Comparison of ENCODE assay signal across 1 cellular context in the genomic region with DNA sequence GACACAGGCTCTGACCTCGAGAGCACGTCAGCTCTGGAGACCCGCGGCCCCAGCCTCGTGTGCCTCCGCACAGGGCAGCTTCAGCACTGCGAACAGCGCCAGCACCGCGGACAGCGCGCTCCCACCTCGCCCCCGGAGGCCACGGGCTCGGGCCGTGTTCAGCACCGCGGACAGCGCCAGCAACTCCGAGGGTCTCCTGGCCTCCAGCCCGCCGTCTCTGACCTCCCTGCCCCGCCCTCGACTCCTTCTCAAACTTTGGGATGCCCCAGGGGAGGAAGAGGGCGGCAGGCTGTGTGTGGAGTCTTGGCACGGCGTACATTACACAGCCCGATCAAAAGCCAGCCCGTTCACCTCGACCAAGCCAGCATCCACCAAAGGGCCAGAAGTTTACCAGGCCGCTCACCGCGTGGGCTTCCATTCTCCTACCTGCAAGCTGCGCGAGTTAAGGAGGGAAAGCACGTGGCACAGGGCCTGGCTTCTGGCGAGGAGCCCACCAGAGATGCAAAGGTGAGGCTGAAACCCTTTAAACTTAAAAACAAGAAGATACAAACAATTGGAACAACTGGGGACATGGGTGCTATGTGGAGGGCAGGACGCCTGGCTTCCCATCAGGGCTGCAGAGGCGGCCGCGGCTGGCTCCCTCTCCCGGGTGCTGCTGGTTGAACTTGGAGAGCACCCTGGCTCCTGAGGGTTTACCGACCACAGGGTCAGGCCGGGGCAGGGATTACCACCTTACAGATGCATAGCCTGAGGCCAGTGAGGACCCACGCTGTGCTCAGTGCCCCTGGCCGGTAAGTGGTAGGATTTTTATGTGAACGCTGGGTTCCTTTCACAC.
TF ChIP-seq lines count a peak whose summit lies in the region.

No MANE protein-coding gene starts in this region.

TF ChIP-seq in HepG2, 621 proteins besides CTCF, POLR2A, EP300 and RAD21 (continued from another document and continues in another):
- TF ChIP-seq, protein P1, sequence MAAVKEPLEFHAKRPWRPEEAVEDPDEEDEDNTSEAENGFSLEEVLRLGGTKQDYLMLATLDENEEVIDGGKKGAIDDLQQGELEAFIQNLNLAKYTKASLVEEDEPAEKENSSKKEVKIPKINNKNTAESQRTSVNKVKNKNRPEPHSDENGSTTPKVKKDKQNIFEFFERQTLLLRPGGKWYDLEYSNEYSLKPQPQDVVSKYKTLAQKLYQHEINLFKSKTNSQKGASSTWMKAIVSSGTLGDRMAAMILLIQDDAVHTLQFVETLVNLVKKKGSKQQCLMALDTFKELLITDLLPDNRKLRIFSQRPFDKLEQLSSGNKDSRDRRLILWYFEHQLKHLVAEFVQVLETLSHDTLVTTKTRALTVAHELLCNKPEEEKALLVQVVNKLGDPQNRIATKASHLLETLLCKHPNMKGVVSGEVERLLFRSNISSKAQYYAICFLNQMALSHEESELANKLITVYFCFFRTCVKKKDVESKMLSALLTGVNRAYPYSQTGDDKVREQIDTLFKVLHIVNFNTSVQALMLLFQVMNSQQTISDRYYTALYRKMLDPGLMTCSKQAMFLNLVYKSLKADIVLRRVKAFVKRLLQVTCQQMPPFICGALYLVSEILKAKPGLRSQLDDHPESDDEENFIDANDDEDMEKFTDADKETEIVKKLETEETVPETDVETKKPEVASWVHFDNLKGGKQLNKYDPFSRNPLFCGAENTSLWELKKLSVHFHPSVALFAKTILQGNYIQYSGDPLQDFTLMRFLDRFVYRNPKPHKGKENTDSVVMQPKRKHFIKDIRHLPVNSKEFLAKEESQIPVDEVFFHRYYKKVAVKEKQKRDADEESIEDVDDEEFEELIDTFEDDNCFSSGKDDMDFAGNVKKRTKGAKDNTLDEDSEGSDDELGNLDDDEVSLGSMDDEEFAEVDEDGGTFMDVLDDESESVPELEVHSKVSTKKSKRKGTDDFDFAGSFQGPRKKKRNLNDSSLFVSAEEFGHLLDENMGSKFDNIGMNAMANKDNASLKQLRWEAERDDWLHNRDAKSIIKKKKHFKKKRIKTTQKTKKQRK (IDR thresholded peaks at IDR 0.05; ENCODE audit: low read length), result no peak
- TF ChIP-seq EED (CRISPR knock-in tag; IDR thresholded peaks at IDR 0.05) (peak; percentile 100), STAT5B (CRISPR knock-in tag; IDR thresholded peaks at IDR 0.05) (peak; percentile 100), ZNF891 (CRISPR knock-in tag; IDR thresholded peaks at IDR 0.05) (peak; percentile 100), MED1 (CRISPR knock-in tag; IDR thresholded peaks at IDR 0.05) (peak; percentile 96), ZMYM3 (CRISPR knock-in tag; IDR thresholded peaks at IDR 0.05) (peak; percentile 89), ZNF616 (CRISPR knock-in tag; IDR thresholded peaks at IDR 0.05; ENCODE audit: low read depth) (peak; percentile 99), SATB2 (CRISPR knock-in tag; IDR thresholded peaks at IDR 0.05) (peak; percentile 100), NR2F1 (CRISPR knock-in tag; IDR thresholded peaks at IDR 0.05) (peak; percentile 23 to 90; a peak in 2 of 4 replicates), ZNF777 (CRISPR knock-in tag; IDR thresholded peaks at IDR 0.05) (peak; percentile 97), GTF2F1 (IDR thresholded peaks at IDR 0.05; ENCODE audit: low read length) (no peak), ZNF605 (CRISPR knock-in tag; IDR thresholded peaks at IDR 0.05) (peak; percentile 100), ZNF652 (CRISPR knock-in tag; IDR thresholded peaks at IDR 0.05; ENCODE audit: borderline replicate concordance, low read depth) (peak; percentile 71), ZNF256 (CRISPR knock-in tag; conservative IDR thresholded peaks at IDR 0.05) (peak; percentile 100), ZMYM4 (CRISPR knock-in tag; IDR thresholded peaks at IDR 0.05) (peak; percentile 99), ZBTB14 (CRISPR knock-in tag; IDR thresholded peaks at IDR 0.05) (peak; percentile 87), MXI1 (IDR thresholded peaks at IDR 0.05; ENCODE audit: borderline replicate concordance, low read depth, low read length) (peak; percentile 92; the same call in 2 of the 3 replicates), LCORL (IDR thresholded peaks at IDR 0.05) (no peak), LCORL (CRISPR knock-in tag; IDR thresholded peaks at IDR 0.05) (peak; percentile 98), ZBTB39 (CRISPR knock-in tag; IDR thresholded peaks at IDR 0.05) (peak; percentile 100), ZNF775 (CRISPR knock-in tag; IDR thresholded peaks at IDR 0.05; ENCODE audit: borderline replicate concordance) (peak; percentile 99), MBD4 (IDR thresholded peaks at IDR 0.05; ENCODE audit: borderline replicate concordance, low read length) (no peak), BCL3 (CRISPR knock-in tag; IDR thresholded peaks at IDR 0.05) (peak; percentile 100), RFX5 (IDR thresholded peaks at IDR 0.05; ENCODE audit: low read depth, low read length) (no peak), HOXA3 (CRISPR knock-in tag; IDR thresholded peaks at IDR 0.05) (peak; percentile 98)
- TF ChIP-seq, protein P2, sequence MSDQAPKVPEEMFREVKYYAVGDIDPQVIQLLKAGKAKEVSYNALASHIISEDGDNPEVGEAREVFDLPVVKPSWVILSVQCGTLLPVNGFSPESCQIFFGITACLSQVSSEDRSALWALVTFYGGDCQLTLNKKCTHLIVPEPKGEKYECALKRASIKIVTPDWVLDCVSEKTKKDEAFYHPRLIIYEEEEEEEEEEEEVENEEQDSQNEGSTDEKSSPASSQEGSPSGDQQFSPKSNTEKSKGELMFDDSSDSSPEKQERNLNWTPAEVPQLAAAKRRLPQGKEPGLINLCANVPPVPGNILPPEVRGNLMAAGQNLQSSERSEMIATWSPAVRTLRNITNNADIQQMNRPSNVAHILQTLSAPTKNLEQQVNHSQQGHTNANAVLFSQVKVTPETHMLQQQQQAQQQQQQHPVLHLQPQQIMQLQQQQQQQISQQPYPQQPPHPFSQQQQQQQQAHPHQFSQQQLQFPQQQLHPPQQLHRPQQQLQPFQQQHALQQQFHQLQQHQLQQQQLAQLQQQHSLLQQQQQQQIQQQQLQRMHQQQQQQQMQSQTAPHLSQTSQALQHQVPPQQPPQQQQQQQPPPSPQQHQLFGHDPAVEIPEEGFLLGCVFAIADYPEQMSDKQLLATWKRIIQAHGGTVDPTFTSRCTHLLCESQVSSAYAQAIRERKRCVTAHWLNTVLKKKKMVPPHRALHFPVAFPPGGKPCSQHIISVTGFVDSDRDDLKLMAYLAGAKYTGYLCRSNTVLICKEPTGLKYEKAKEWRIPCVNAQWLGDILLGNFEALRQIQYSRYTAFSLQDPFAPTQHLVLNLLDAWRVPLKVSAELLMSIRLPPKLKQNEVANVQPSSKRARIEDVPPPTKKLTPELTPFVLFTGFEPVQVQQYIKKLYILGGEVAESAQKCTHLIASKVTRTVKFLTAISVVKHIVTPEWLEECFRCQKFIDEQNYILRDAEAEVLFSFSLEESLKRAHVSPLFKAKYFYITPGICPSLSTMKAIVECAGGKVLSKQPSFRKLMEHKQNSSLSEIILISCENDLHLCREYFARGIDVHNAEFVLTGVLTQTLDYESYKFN (CRISPR knock-in tag; conservative IDR thresholded peaks at IDR 0.05), result peak; percentile 81
- TF ChIP-seq, protein P3, sequence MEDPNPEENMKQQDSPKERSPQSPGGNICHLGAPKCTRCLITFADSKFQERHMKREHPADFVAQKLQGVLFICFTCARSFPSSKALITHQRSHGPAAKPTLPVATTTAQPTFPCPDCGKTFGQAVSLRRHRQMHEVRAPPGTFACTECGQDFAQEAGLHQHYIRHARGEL (CRISPR knock-in tag; IDR thresholded peaks at IDR 0.05), result peak; percentile 98
- TF ChIP-seq, protein P4, sequence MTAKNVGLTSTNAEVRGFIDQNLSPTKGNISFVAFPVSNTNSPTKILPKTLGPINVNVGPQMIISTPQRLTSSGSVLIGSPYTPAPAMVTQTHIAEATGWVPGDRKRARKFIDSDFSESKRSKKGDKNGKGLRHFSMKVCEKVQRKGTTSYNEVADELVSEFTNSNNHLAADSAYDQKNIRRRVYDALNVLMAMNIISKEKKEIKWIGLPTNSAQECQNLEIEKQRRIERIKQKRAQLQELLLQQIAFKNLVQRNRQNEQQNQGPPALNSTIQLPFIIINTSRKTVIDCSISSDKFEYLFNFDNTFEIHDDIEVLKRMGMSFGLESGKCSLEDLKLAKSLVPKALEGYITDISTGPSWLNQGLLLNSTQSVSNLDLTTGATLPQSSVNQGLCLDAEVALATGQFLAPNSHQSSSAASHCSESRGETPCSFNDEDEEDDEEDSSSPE (CRISPR knock-in tag; IDR thresholded peaks at IDR 0.05), result peak; percentile 93
- TF ChIP-seq, protein P5, sequence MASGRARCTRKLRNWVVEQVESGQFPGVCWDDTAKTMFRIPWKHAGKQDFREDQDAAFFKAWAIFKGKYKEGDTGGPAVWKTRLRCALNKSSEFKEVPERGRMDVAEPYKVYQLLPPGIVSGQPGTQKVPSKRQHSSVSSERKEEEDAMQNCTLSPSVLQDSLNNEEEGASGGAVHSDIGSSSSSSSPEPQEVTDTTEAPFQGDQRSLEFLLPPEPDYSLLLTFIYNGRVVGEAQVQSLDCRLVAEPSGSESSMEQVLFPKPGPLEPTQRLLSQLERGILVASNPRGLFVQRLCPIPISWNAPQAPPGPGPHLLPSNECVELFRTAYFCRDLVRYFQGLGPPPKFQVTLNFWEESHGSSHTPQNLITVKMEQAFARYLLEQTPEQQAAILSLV (CRISPR knock-in tag; IDR thresholded peaks at IDR 0.05; ENCODE audit: borderline replicate concordance), result peak; percentile 100
- TF ChIP-seq, protein P6, sequence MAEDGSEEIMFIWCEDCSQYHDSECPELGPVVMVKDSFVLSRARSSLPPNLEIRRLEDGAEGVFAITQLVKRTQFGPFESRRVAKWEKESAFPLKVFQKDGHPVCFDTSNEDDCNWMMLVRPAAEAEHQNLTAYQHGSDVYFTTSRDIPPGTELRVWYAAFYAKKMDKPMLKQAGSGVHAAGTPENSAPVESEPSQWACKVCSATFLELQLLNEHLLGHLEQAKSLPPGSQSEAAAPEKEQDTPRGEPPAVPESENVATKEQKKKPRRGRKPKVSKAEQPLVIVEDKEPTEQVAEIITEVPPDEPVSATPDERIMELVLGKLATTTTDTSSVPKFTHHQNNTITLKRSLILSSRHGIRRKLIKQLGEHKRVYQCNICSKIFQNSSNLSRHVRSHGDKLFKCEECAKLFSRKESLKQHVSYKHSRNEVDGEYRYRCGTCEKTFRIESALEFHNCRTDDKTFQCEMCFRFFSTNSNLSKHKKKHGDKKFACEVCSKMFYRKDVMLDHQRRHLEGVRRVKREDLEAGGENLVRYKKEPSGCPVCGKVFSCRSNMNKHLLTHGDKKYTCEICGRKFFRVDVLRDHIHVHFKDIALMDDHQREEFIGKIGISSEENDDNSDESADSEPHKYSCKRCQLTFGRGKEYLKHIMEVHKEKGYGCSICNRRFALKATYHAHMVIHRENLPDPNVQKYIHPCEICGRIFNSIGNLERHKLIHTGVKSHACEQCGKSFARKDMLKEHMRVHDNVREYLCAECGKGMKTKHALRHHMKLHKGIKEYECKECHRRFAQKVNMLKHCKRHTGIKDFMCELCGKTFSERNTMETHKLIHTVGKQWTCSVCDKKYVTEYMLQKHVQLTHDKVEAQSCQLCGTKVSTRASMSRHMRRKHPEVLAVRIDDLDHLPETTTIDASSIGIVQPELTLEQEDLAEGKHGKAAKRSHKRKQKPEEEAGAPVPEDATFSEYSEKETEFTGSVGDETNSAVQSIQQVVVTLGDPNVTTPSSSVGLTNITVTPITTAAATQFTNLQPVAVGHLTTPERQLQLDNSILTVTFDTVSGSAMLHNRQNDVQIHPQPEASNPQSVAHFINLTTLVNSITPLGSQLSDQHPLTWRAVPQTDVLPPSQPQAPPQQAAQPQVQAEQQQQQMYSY (CRISPR knock-in tag; IDR thresholded peaks at IDR 0.05), result peak; percentile 94
- TF ChIP-seq, protein P7, sequence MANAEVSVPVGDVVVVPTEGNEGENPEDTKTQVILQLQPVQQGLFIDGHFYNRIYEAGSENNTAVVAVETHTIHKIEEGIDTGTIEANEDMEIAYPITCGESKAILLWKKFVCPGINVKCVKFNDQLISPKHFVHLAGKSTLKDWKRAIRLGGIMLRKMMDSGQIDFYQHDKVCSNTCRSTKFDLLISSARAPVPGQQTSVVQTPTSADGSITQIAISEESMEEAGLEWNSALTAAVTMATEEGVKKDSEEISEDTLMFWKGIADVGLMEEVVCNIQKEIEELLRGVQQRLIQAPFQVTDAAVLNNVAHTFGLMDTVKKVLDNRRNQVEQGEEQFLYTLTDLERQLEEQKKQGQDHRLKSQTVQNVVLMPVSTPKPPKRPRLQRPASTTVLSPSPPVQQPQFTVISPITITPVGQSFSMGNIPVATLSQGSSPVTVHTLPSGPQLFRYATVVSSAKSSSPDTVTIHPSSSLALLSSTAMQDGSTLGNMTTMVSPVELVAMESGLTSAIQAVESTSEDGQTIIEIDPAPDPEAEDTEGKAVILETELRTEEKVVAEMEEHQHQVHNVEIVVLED (CRISPR knock-in tag; IDR thresholded peaks at IDR 0.05; ENCODE audit: borderline replicate concordance), result peak; percentile 76
